In genomic region chr20:54432966-54433365, GRCh38 we compare ENCODE assay signal across 11 cellular contexts.
"Had no signal": no experiment of that assay in that cellular context is flagged by ENCODE, and none has a peak within 500 bp of the region (broad histone marks: within the 10 kb centered on the region; RNA-seq: fewer than 3 reads in every experiment).

No MANE protein-coding gene starts in this region.

- FAIRE-seq: H1, H54 had no signal

- H3K27ac ChIP-seq: GM23248 had no signal

- ATAC-seq: GM23338, HCT116 had no signal

- DNase-seq: GM23248, GOT3, H7, H9, HCEC 1CT, HFFc6 had no signal

- H3K4me1 ChIP-seq: HAP-1 had no signal

- H2AFZ ChIP-seq: GM23248, GM23338 had no signal

- H3K9me3 ChIP-seq: HAP-1 had no signal

- H3K36me3 ChIP-seq: HAP-1 had no signal

- H3K9ac ChIP-seq: GM23248 had no signal

- H3K4me3 ChIP-seq: GM23248, GM23338, HAP-1 had no signal

- H3K4me2 ChIP-seq: GM23338 had no signal
